Comparison of ENCODE assay signal across 9 cellular contexts in genomic region chr19:4389064-4389375, GRCh38. TPM values are rescaled to one million over a fixed set of nuclear protein-coding genes. Genes with fewer than 3 reads are reported as not detected.
A peak's percentile ranks its signal among the peaks of the same experiment; 100 is the strongest.
DNase-seq lines count a peak whose midpoint lies in the region; ATAC-seq, FAIRE-seq and TF ChIP-seq lines count a peak whose summit lies in the region.
"Had no signal": no experiment of that assay in that cellular context is flagged by ENCODE, and none has a peak within 500 bp of the region (broad histone marks: within the 10 kb centered on the region; RNA-seq: fewer than 3 reads in every experiment).

No MANE protein-coding gene starts in this region.

- H3K27me3 ChIP-seq in esophagus squamous epithelium (no peaks in the 10 kb centered on the region), skeletal muscle satellite cell (ENCODE audit: control insufficient read depth, insufficient read depth, low read length) (no peaks in the 10 kb centered on the region)

- H3K27me3 Mint-ChIP-seq in stimulated activated naive CD8-positive, alpha-beta T cell treated with anti-CD3 and anti-CD28 coated beads, Interleukin-15, amount 100 ng/mL, for 72 hours = no peaks in the 10 kb centered on the region
- H3K27me3 Mint-ChIP-seq in activated CD8-positive, alpha-beta memory T cell treated with anti-CD3 and anti-CD28 coated beads, Interleukin-2, amount 10 ng/mL, durations not matched to agents 7 days and 5 days = no peaks in the 10 kb centered on the region
- H3K27me3 Mint-ChIP-seq: activated CD4-positive, alpha-beta memory T cell treated with anti-CD3 and anti-CD28 coated beads, Interleukin-2, amount 10 ng/mL, durations not matched to agents 7 days and 5 days had no signal

- H3K4me1 Mint-ChIP-seq in stimulated activated naive CD8-positive, alpha-beta T cell treated with anti-CD3 and anti-CD28 coated beads, Interleukin-15, amount 100 ng/mL, for 72 hours = peaks cover 44% of the 10 kb centered on the region
- peaks cover 27% of the 10 kb centered on the region for H3K4me1 Mint-ChIP-seq in activated CD8-positive, alpha-beta memory T cell treated with anti-CD3 and anti-CD28 coated beads, Interleukin-2, amount 10 ng/mL, durations not matched to agents 7 days and 5 days

- TF ChIP-seq CTCF in VCaP (conservative IDR thresholded peaks at IDR 0.05) = no peak
- peak in 1 of 6 experiments; percentile 6 for TF ChIP-seq CTCF in esophagus squamous epithelium (IDR thresholded peaks at IDR 0.05)

- DNase-seq in esophagus squamous epithelium (lab: John Stamatoyannopoulos, UW) = no peak
- no peak for DNase-seq in stimulated activated naive CD8-positive, alpha-beta T cell treated with anti-CD3 and anti-CD28 coated beads, Interleukin-15, amount 100 ng/mL, for 72 hours
- DNase-seq in activated CD8-positive, alpha-beta memory T cell treated with anti-CD3 and anti-CD28 coated beads, Interleukin-2, amount 10 ng/mL, durations not matched to agents 7 days and 5 days = no peak
- no peak for DNase-seq in GM12892 (ENCODE audit: insufficient read length)
- DNase-seq: activated CD4-positive, alpha-beta memory T cell treated with anti-CD3 and anti-CD28 coated beads, Interleukin-2, amount 10 ng/mL, durations not matched to agents 7 days and 5 days; left colon; NCI-H526 had no signal

- H3K36me3 Mint-ChIP-seq in activated CD8-positive, alpha-beta memory T cell treated with anti-CD3 and anti-CD28 coated beads, Interleukin-2, amount 10 ng/mL, durations not matched to agents 7 days and 5 days = peaks cover 7% of the 10 kb centered on the region

- intact Hi-C loops in esophagus squamous epithelium (cut with DNase I) = no loop called here

- CTCF ChIA-PET in activated CD8-positive, alpha-beta memory T cell treated with anti-CD3 and anti-CD28 coated beads, Interleukin-2, amount 10 ng/mL, durations not matched to agents 7 days and 5 days (lab: Charles Lee) = interaction anchor here (0.9 kb wide), 1 partner anchor 10 kb away, joined by 3 read pairs; no protein-coding TSS in a partner anchor

- H3K27ac Mint-ChIP-seq in stimulated activated naive CD8-positive, alpha-beta T cell treated with anti-CD3 and anti-CD28 coated beads, Interleukin-15, amount 100 ng/mL, for 72 hours = no peak overlapping the region
- no peak overlapping the region for H3K27ac Mint-ChIP-seq in activated CD8-positive, alpha-beta memory T cell treated with anti-CD3 and anti-CD28 coated beads, Interleukin-2, amount 10 ng/mL, durations not matched to agents 7 days and 5 days
- H3K27ac Mint-ChIP-seq: activated CD4-positive, alpha-beta memory T cell treated with anti-CD3 and anti-CD28 coated beads, Interleukin-2, amount 10 ng/mL, durations not matched to agents 7 days and 5 days had no signal

- H3K4me3 ChIP-seq in esophagus squamous epithelium = peak overlapping the region in 3 of 4 donors; percentile 21 to 30 (median 29)
- no peak overlapping the region for H3K4me3 ChIP-seq in skeletal muscle satellite cell (ENCODE audit: low read length)

- no peaks in the 10 kb centered on the region for H3K9me3 Mint-ChIP-seq in stimulated activated naive CD8-positive, alpha-beta T cell treated with anti-CD3 and anti-CD28 coated beads, Interleukin-15, amount 100 ng/mL, for 72 hours
- no peaks in the 10 kb centered on the region for H3K9me3 Mint-ChIP-seq in activated CD8-positive, alpha-beta memory T cell treated with anti-CD3 and anti-CD28 coated beads, Interleukin-2, amount 10 ng/mL, durations not matched to agents 7 days and 5 days (ENCODE audit: low read depth)
- H3K9me3 Mint-ChIP-seq: activated CD4-positive, alpha-beta memory T cell treated with anti-CD3 and anti-CD28 coated beads, Interleukin-2, amount 10 ng/mL, durations not matched to agents 7 days and 5 days had no signal

- no peak for FAIRE-seq in GM12892 (lab: Jason Lieb, UNC)

- H3K27ac ChIP-seq in VCaP (peak overlapping the region; percentile 79), esophagus squamous epithelium (peak overlapping the region; percentile 81 to 93 (median 86))

- H3K9me3 ChIP-seq in esophagus squamous epithelium (no peaks in the 10 kb centered on the region), skeletal muscle satellite cell (replicated peaks; ENCODE audit: low read length) (no peaks in the 10 kb centered on the region)

- H3K36me3 ChIP-seq in esophagus squamous epithelium (peaks cover 0 to 49% (median 12%) of the 10 kb centered on the region in 3 donors), skeletal muscle satellite cell (ENCODE audit: insufficient read depth, low read length) (peaks cover 31% of the 10 kb centered on the region)

- H3K4me1 ChIP-seq in esophagus squamous epithelium (peaks cover 53 to 88% (median 64%) of the 10 kb centered on the region in 3 donors), skeletal muscle satellite cell (ENCODE audit: control insufficient read depth, insufficient read depth, low read length) (peaks cover 68% of the 10 kb centered on the region)

- H3K4me3 Mint-ChIP-seq in stimulated activated naive CD8-positive, alpha-beta T cell treated with anti-CD3 and anti-CD28 coated beads, Interleukin-15, amount 100 ng/mL, for 72 hours = no peak overlapping the region
- H3K4me3 Mint-ChIP-seq in activated CD8-positive, alpha-beta memory T cell treated with anti-CD3 and anti-CD28 coated beads, Interleukin-2, amount 10 ng/mL, durations not matched to agents 7 days and 5 days = no peak overlapping the region
- H3K4me3 Mint-ChIP-seq: activated CD4-positive, alpha-beta memory T cell treated with anti-CD3 and anti-CD28 coated beads, Interleukin-2, amount 10 ng/mL, durations not matched to agents 7 days and 5 days had no signal

- peak overlapping the region; percentile 9 for H3K9ac ChIP-seq in skeletal muscle satellite cell (ENCODE audit: low read depth, low read length)

- H3K4me2 ChIP-seq in skeletal muscle satellite cell (ENCODE audit: low read length) = no peak overlapping the region

- TF ChIP-seq POLR2A in esophagus squamous epithelium (IDR thresholded peaks at IDR 0.05) (no peak), GM12892 (IDR thresholded peaks at IDR 0.05; ENCODE audit: low read depth, low read length) (no peak)

- ATAC-seq in stimulated activated naive CD8-positive, alpha-beta T cell treated with anti-CD3 and anti-CD28 coated beads, Interleukin-15, amount 100 ng/mL, for 72 hours = no peak
- ATAC-seq in activated CD8-positive, alpha-beta memory T cell treated with anti-CD3 and anti-CD28 coated beads, Interleukin-2, amount 10 ng/mL, durations not matched to agents 7 days and 5 days = no peak
- ATAC-seq: left colon had no signal

- 42 to 54% methylated on average over 3 of the region's 9 CpGs for WGBS in esophagus squamous epithelium, 2 donors

RNA-seq across cellular contexts. Expression of gene SH3GL1, which starts 11.3 kb away (rescaled TPM):
- 100 to 1,000 TPM in 2 of 4 donors, 10 to 100 TPM in 2; 67.4 to 131 (median 91.2) TPM for total RNA-seq in esophagus squamous epithelium
- 91.8 and 122 TPM in 2 replicates for total RNA-seq in skeletal muscle satellite cell (2012; rRNA removed)
- total RNA-seq in activated CD8-positive, alpha-beta memory T cell treated with anti-CD3 and anti-CD28 coated beads, Interleukin-2, amount 10 ng/mL, durations not matched to agents 7 days and 5 days = 10 to 100 TPM; 43.3 to 57.7 TPM
- 20.0 TPM for polyA plus RNA-seq in GM12892 (2012; ENCODE audit: missing spikeins)

RNA-seq across cellular contexts. Expression of gene CHAF1A, which starts 13.4 kb away (rescaled TPM):
- total RNA-seq in esophagus squamous epithelium = 10 to 100 TPM in 3 of 4 donors, 1 to 10 TPM in 1; 7.6 to 20.9 (median 11.9) TPM
- total RNA-seq in skeletal muscle satellite cell (2012; rRNA removed) = 9.8 and 17.2 TPM in 2 replicates
- 100 to 1,000 TPM; 118 to 126 TPM for total RNA-seq in activated CD8-positive, alpha-beta memory T cell treated with anti-CD3 and anti-CD28 coated beads, Interleukin-2, amount 10 ng/mL, durations not matched to agents 7 days and 5 days
- 26.9 TPM for polyA plus RNA-seq in GM12892 (2012; ENCODE audit: missing spikeins)

RNA-seq across cellular contexts. Expression of gene MPND, which starts 45.7 kb away (rescaled TPM):
- 10 to 100 TPM in 1 of 4 donors, 1 to 10 TPM in 3; 2.5 to 11.1 (median 6.5) TPM for total RNA-seq in esophagus squamous epithelium
- 3.7 and 4.8 TPM in 2 replicates for total RNA-seq in skeletal muscle satellite cell (2012; rRNA removed)
- 10 to 100 TPM; 24.1 to 25.4 TPM for total RNA-seq in activated CD8-positive, alpha-beta memory T cell treated with anti-CD3 and anti-CD28 coated beads, Interleukin-2, amount 10 ng/mL, durations not matched to agents 7 days and 5 days
- polyA plus RNA-seq in GM12892 (2012; ENCODE audit: missing spikeins) = 14.4 TPM

RNA-seq across cellular contexts. Expression of gene STAP2, which starts 50.4 kb away (rescaled TPM):
- total RNA-seq in esophagus squamous epithelium = 100 to 1,000 TPM in 1 of 4 donors, 10 to 100 TPM in 3; 61.4 to 131 (median 82.5) TPM
- total RNA-seq in skeletal muscle satellite cell (2012; rRNA removed) = 2.0 and 2.5 TPM in 2 replicates
- total RNA-seq in activated CD8-positive, alpha-beta memory T cell treated with anti-CD3 and anti-CD28 coated beads, Interleukin-2, amount 10 ng/mL, durations not matched to agents 7 days and 5 days = 1 to 10 TPM; 8.8 to 9.6 TPM
- 9.8 TPM for polyA plus RNA-seq in GM12892 (2012; ENCODE audit: missing spikeins)

Comparison
In these comparisons a context has a peak if more than half of its experiments do, and no peak if none do; other contexts are left out.
1. RNA of gene CHAF1A, which starts 13.4 kb away (total RNA-seq): 118 to 126 TPM in activated CD8-positive, alpha-beta memory T cell treated with anti-CD3 and anti-CD28 coated beads, Interleukin-2, amount 10 ng/mL, durations not matched to agents 7 days and 5 days; 7.6 to 20.9 TPM in esophagus squamous epithelium; every median in the first group is over 4 times any median in the second.